12 cellular contexts compared by ENCODE assay signal in genomic region chr2:72027426-72028161, GRCh38.
DNase-seq lines count a peak whose midpoint lies in the region; ATAC-seq and TF ChIP-seq lines count a peak whose summit lies in the region.
"Had no signal": no experiment of that assay in that cellular context is flagged by ENCODE, and none has a peak within 500 bp of the region (broad histone marks: within the 10 kb centered on the region; RNA-seq: fewer than 3 reads in every experiment).

No MANE protein-coding gene starts in this region.

- no peak overlapping the region for H3K9ac ChIP-seq in PC-3 (ENCODE audit: low read length)
- H3K9ac ChIP-seq: BLaER1 treated with 17β-estradiol and CSF1 and Interleukin-3, amounts not matched to agents 10 nM and 100 nM had no signal

- no peaks in the 10 kb centered on the region for H3K79me2 ChIP-seq in PC-3 (ENCODE audit: low read length)

- WGBS in right cardiac atrium = 88% methylated on average over 13 of the region's 13 CpGs

- H3K4me3 ChIP-seq in PC-3 (ENCODE audit: low read length) (no peak overlapping the region), epithelial cell of esophagus (ENCODE audit: low read length) (no peak overlapping the region), right cardiac atrium (ENCODE audit: low read length) (no peak overlapping the region)
- H3K4me3 ChIP-seq: BLaER1 treated with 17β-estradiol and CSF1 and Interleukin-3, amounts not matched to agents 10 nM and 100 nM had no signal

- H3K27me3 Mint-ChIP-seq in osteocyte (ENCODE audit: unreplicated experiment) (peaks cover 37% of the 10 kb centered on the region), natural killer cell (ENCODE audit: low read depth in 2 of 2) (no peaks in the 10 kb centered on the region)

- no peaks in the 10 kb centered on the region for H3K4me1 Mint-ChIP-seq in osteocyte (ENCODE audit: unreplicated experiment)
- H3K4me1 Mint-ChIP-seq in natural killer cell = no peaks in the 10 kb centered on the region

- no peak overlapping the region for H3K4me3 Mint-ChIP-seq in osteocyte (ENCODE audit: unreplicated experiment)
- no peak overlapping the region for H3K4me3 Mint-ChIP-seq in natural killer cell
- H3K4me3 Mint-ChIP-seq: mesothelial cell of epicardium had no signal

- POLR2A ChIA-PET in PC-3 (lab: Charles Lee; ENCODE audit: unreplicated experiment) = no interaction called here

- H2AFZ ChIP-seq in PC-3 (ENCODE audit: low read length) = no peak overlapping the region

- ATAC-seq in PC-3 (peak; percentile 49), natural killer cell (no peak), right cardiac atrium (no peak)

- peak; percentile 13 for DNase-seq in ELR (ENCODE audit: low read depth)
- peak; percentile 50 for DNase-seq in PC-3
- DNase-seq in epithelial cell of esophagus (ENCODE audit: low read depth) = peak; percentile 85
- DNase-seq in osteocyte (ENCODE audit: extremely low spot score, unreplicated experiment) = peak; percentile 76
- no peak for DNase-seq in DMS 273 treated with DMSO at 0.1 percent for 48 hours (lab: John Stamatoyannopoulos, UW)
- no peak for DNase-seq in activated CD4-positive, alpha-beta T cell treated with anti-CD3 and anti-CD28 coated beads, Interleukin-2, amount 50 U/mL, for 48 hours
- DNase-seq in natural killer cell = no peak
- no peak for DNase-seq in right cardiac atrium
- DNase-seq: activated T-cell treated with anti-CD3 and anti-CD28 coated beads, Interleukin-2, amount 50 U/mL, for 1 hour; cortex of kidney had no signal

- no peak; the same call in 1 of the 2 replicates for TF ChIP-seq CTCF in PC-3 (conservative IDR thresholded peaks at IDR 0.05; ENCODE audit: low read depth, low read length)
- TF ChIP-seq CTCF in epithelial cell of esophagus (IDR thresholded peaks at IDR 0.05; ENCODE audit: insufficient read depth, low read depth, low read length, missing control alignments) = no peak
- TF ChIP-seq CTCF in osteocyte (IDR thresholded peaks at IDR 0.05) = no peak
- TF ChIP-seq CTCF in natural killer cell (IDR thresholded peaks at IDR 0.05) = no peak

- H3K27ac ChIP-seq in PC-3 (ENCODE audit: low read length) = no peak overlapping the region
- no peak overlapping the region for H3K27ac ChIP-seq in right cardiac atrium (ENCODE audit: low read length)
- H3K27ac ChIP-seq: BLaER1 treated with 17β-estradiol and CSF1 and Interleukin-3, amounts not matched to agents 10 nM and 100 nM had no signal

- H4K20me1 ChIP-seq in PC-3 (ENCODE audit: low read length) = no peaks in the 10 kb centered on the region
- H4K20me1 ChIP-seq: BLaER1 treated with 17β-estradiol and CSF1 and Interleukin-3, amounts not matched to agents 10 nM and 100 nM had no signal

- H3K9me3 Mint-ChIP-seq in osteocyte (ENCODE audit: unreplicated experiment) (no peaks in the 10 kb centered on the region), natural killer cell (no peaks in the 10 kb centered on the region)
- H3K9me3 Mint-ChIP-seq: mesothelial cell of epicardium had no signal

- H3K4me1 ChIP-seq in PC-3 (ENCODE audit: insufficient read depth, low read length) (peaks cover 3% of the 10 kb centered on the region; the same call in 1 of the 2 replicates), right cardiac atrium (ENCODE audit: control insufficient read depth, insufficient read depth, low read length) (no peaks in the 10 kb centered on the region)
- H3K4me1 ChIP-seq: BLaER1 treated with 17β-estradiol and CSF1 and Interleukin-3, amounts not matched to agents 10 nM and 100 nM had no signal

- H3K27me3 ChIP-seq in PC-3 (ENCODE audit: low read length) (no peaks in the 10 kb centered on the region), right cardiac atrium (ENCODE audit: control insufficient read depth, insufficient read depth) (no peaks in the 10 kb centered on the region)
- H3K27me3 ChIP-seq: BLaER1 treated with 17β-estradiol and CSF1 and Interleukin-3, amounts not matched to agents 10 nM and 100 nM had no signal

- H3K27ac Mint-ChIP-seq in osteocyte (ENCODE audit: unreplicated experiment) (no peak overlapping the region), natural killer cell (no peak overlapping the region)
- H3K27ac Mint-ChIP-seq: mesothelial cell of epicardium had no signal

- no peak overlapping the region for H3K4me2 ChIP-seq in PC-3 (ENCODE audit: low read length)
- H3K4me2 ChIP-seq: BLaER1 treated with 17β-estradiol and CSF1 and Interleukin-3, amounts not matched to agents 10 nM and 100 nM had no signal

- BruUV-seq in PC-3 (replicated peaks; lab: Mats Ljungman, UMichigan) = no TSS peak

- H3K36me3 ChIP-seq in PC-3 (ENCODE audit: low read depth, low read length) = no peaks in the 10 kb centered on the region
- H3K36me3 ChIP-seq: BLaER1 treated with 17β-estradiol and CSF1 and Interleukin-3, amounts not matched to agents 10 nM and 100 nM had no signal

- H3K9me2 ChIP-seq in PC-3 (replicated peaks; ENCODE audit: low read length) = no peaks in the 10 kb centered on the region

- no peaks in the 10 kb centered on the region for H3F3A ChIP-seq in PC-3 (ENCODE audit: low read length, unreplicated experiment)

- H3K36me3 Mint-ChIP-seq in osteocyte (ENCODE audit: unreplicated experiment) (no peaks in the 10 kb centered on the region), natural killer cell (no peaks in the 10 kb centered on the region)
- H3K36me3 Mint-ChIP-seq: mesothelial cell of epicardium had no signal

- CTCF ChIA-PET in PC-3 (lab: Charles Lee) = no interaction called here

- intact Hi-C loops in PC-3 (cut with micrococcal nuclease) = no loop called here
- intact Hi-C loops in natural killer cell (cut with micrococcal nuclease) = no loop called here
- intact Hi-C loops in right cardiac atrium (cut with DNase I) = no loop called here

- H3K9me3 ChIP-seq in PC-3 (ENCODE audit: low read length) = no peaks in the 10 kb centered on the region
- no peaks in the 10 kb centered on the region for H3K9me3 ChIP-seq in right cardiac atrium (ENCODE audit: control insufficient read depth, low read length)
- H3K9me3 ChIP-seq: BLaER1 treated with 17β-estradiol and CSF1 and Interleukin-3, amounts not matched to agents 10 nM and 100 nM had no signal

Comparison
In these comparisons a context has a peak if more than half of its experiments do, and no peak if none do; other contexts are left out.
1. DNase-seq: peak in ELR (single experiment), PC-3 (single experiment), epithelial cell of esophagus (single experiment) and osteocyte (single experiment); none in DMS 273 treated with DMSO at 0.1 percent for 48 hours (single experiment), activated CD4-positive, alpha-beta T cell treated with anti-CD3 and anti-CD28 coated beads, Interleukin-2, amount 50 U/mL, for 48 hours (0 of 2), natural killer cell (single experiment) and right cardiac atrium (0 of 3).